Comparison of ENCODE assay signal across 1 cellular context in genomic region chr4:128831526-128832252, GRCh38.
A peak's percentile ranks its signal among the peaks of the same experiment; 100 is the strongest.
TF ChIP-seq lines count a peak whose summit lies in the region.

No MANE protein-coding gene starts in this region.

TF ChIP-seq in GM12878, 131 proteins besides CTCF, POLR2A, EP300 and RAD21 (continued from another document and continues in another):
- TF ChIP-seq ZNF592 (IDR thresholded peaks at IDR 0.05), result no peak
- no peak for TF ChIP-seq FOXK2 (IDR thresholded peaks at IDR 0.05)
- TF ChIP-seq TCF3 (IDR thresholded peaks at IDR 0.05; ENCODE audit: borderline replicate concordance, insufficient read depth, low read depth, low read length), result no peak
- TF ChIP-seq IKZF2 (IDR thresholded peaks at IDR 0.05), result peak in 1 of 2 experiments; percentile 40; a peak in 1 of 4 replicates
- TF ChIP-seq ZNF622 (IDR thresholded peaks at IDR 0.05), result no peak
- no peak for TF ChIP-seq WRNIP1 (IDR thresholded peaks at IDR 0.05; ENCODE audit: borderline replicate concordance, low read depth, low read length)
- TF ChIP-seq RBBP5 (conservative IDR thresholded peaks at IDR 0.05), result no peak
- TF ChIP-seq MYC (IDR thresholded peaks at IDR 0.05; ENCODE audit: insufficient read depth, insufficient read length, insufficient replicate concordance, low read length, severe bottlenecking), result no peak
- TF ChIP-seq MAX (IDR thresholded peaks at IDR 0.05; ENCODE audit: low read depth, low read length), result no peak
- TF ChIP-seq IRF5 (IDR thresholded peaks at IDR 0.05; ENCODE audit: borderline replicate concordance), result no peak
- TF ChIP-seq E2F4 (IDR thresholded peaks at IDR 0.05; ENCODE audit: low read depth, low read length), result no peak
- no peak for TF ChIP-seq SIX5 (IDR thresholded peaks at IDR 0.05; ENCODE audit: low read depth, low read length, severe bottlenecking)
- no peak for TF ChIP-seq BRCA1 (IDR thresholded peaks at IDR 0.05; ENCODE audit: low read depth, low read length)
- no peak for TF ChIP-seq EGR1 (IDR thresholded peaks at IDR 0.05; ENCODE audit: borderline replicate concordance in 1 of 2, low read depth in 2 of 2, low read length in 2 of 2)
- no peak for TF ChIP-seq SMC3 (IDR thresholded peaks at IDR 0.05; ENCODE audit: borderline replicate concordance, low read length)
- TF ChIP-seq BCL3 (IDR thresholded peaks at IDR 0.05; ENCODE audit: borderline replicate concordance, insufficient read depth, low read depth, low read length, poor library complexity, severe bottlenecking), result no peak
- TF ChIP-seq RELB (IDR thresholded peaks at IDR 0.05; ENCODE audit: low read depth), result 0 out of 2 replicates have a peak, but pooled peaks have one; percentile 28
- TF ChIP-seq E2F8 (IDR thresholded peaks at IDR 0.05; ENCODE audit: low read depth, partially characterized antibody), result no peak
- no peak for TF ChIP-seq NR2F1 (conservative IDR thresholded peaks at IDR 0.05)
- TF ChIP-seq SUPT20H (IDR thresholded peaks at IDR 0.05; ENCODE audit: borderline replicate concordance, control insufficient read depth, low read depth, low read length), result no peak
- peak; percentile 24; the same call in 1 of the 2 replicates for TF ChIP-seq ATF7 (IDR thresholded peaks at IDR 0.05; ENCODE audit: low read depth)
- TF ChIP-seq MEF2A (IDR thresholded peaks at IDR 0.05; ENCODE audit: insufficient read depth, low read depth, low read length), result no peak
- TF ChIP-seq MTA2 (IDR thresholded peaks at IDR 0.05; ENCODE audit: low read depth), result peak; percentile 43; the same call in 1 of the 2 replicates
- TF ChIP-seq KDM1A (IDR thresholded peaks at IDR 0.05; ENCODE audit: borderline replicate concordance), result no peak
- TF ChIP-seq ZNF217 (IDR thresholded peaks at IDR 0.05), result no peak
- no peak for TF ChIP-seq IRF3 (IDR thresholded peaks at IDR 0.05)
- no peak for TF ChIP-seq HDGF (IDR thresholded peaks at IDR 0.05)
- no peak for TF ChIP-seq SMAD1 (IDR thresholded peaks at IDR 0.05; ENCODE audit: low read depth, partially characterized antibody)
- TF ChIP-seq SRF (IDR thresholded peaks at IDR 0.05; ENCODE audit: low read depth in 2 of 2, low read length in 2 of 2), result no peak
- no peak for TF ChIP-seq REST (IDR thresholded peaks at IDR 0.05; ENCODE audit: low read depth, low read length)
- 0 out of 2 replicates have a peak, but pooled peaks have one; percentile 25 for TF ChIP-seq MLLT1 (IDR thresholded peaks at IDR 0.05)
- TF ChIP-seq NRF1 (conservative IDR thresholded peaks at IDR 0.05; ENCODE audit: low read depth, low read length), result no peak
- no peak for TF ChIP-seq HCFC1 (IDR thresholded peaks at IDR 0.05; ENCODE audit: low read length)
- no peak for TF ChIP-seq E4F1 (IDR thresholded peaks at IDR 0.05; ENCODE audit: borderline replicate concordance, partially characterized antibody)
- no peak for TF ChIP-seq SUZ12 (IDR thresholded peaks at IDR 0.05; ENCODE audit: unreplicated experiment)
- TF ChIP-seq RFX5 (IDR thresholded peaks at IDR 0.05; ENCODE audit: low read depth, low read length), result no peak
